20 cellular contexts compared by ENCODE assay signal in genomic region chr3:148758303-148758884, GRCh38.
"Had no signal": no experiment of that assay in that cellular context is flagged by ENCODE, and none has a peak within 500 bp of the region (broad histone marks: within the 10 kb centered on the region; RNA-seq: fewer than 3 reads in every experiment).

No MANE protein-coding gene starts in this region.

- H3K4me3 ChIP-seq: gastroesophageal sphincter, heart right ventricle, skin epidermis had no signal

- H3K4me1 ChIP-seq: gastroesophageal sphincter had no signal

- H3K27ac ChIP-seq: brain microvascular endothelial cell, gastroesophageal sphincter, heart right ventricle had no signal

- H3K36me3 ChIP-seq: brain microvascular endothelial cell, gastroesophageal sphincter, heart right ventricle had no signal

- ATAC-seq: activated CD8-positive, alpha-beta memory T cell treated with anti-CD3 and anti-CD28 coated beads, Interleukin-2, amount 10 ng/mL, durations not matched to agents 7 days and 5 days; gastroesophageal sphincter; heart right ventricle; right cardiac atrium; stimulated activated naive CD8-positive, alpha-beta T cell treated with anti-CD3 and anti-CD28 coated beads, Interleukin-15, Interleukin-2, amounts not matched to agents 100 U/mL and 50 U/mL, for 24 hours; T-cell had no signal

- H3K9me3 ChIP-seq: gastroesophageal sphincter had no signal

- DNase-seq: activated CD4-positive, alpha-beta memory T cell treated with anti-CD3 and anti-CD28 coated beads, Interleukin-2, amount 10 ng/mL, durations not matched to agents 7 days and 5 days; activated CD4-positive, alpha-beta T cell treated with anti-CD3 and anti-CD28 coated beads for 48 hours; activated CD4-positive, CD25-positive, alpha-beta regulatory T cell; activated CD8-positive, alpha-beta memory T cell treated with anti-CD3 and anti-CD28 coated beads, Interleukin-2, amount 10 ng/mL, durations not matched to agents 7 days and 5 days; activated naive CD4-positive, alpha-beta T cell treated with Interleukin-2 at 50 U/mL for 16 hours; activated naive CD8-positive, alpha-beta T cell treated with anti-CD3 and anti-CD28 coated beads, Interleukin-2, amount 10 ng/mL, durations not matched to agents 7 days and 5 days; activated T-cell treated with anti-CD3 and anti-CD28 coated beads, Interleukin-2, amount 50 U/mL, for 1 hour; anterior cingulate cortex; central memory CD4-positive, alpha-beta T cell; heart right ventricle; immature natural killer cell; mesendoderm; naive thymus-derived CD4-positive, alpha-beta T cell; nucleus accumbens; right cardiac atrium; stimulated activated naive CD8-positive, alpha-beta T cell treated with anti-CD3 and anti-CD28 coated beads, Interleukin-15, Interleukin-2, amounts not matched to agents 100 U/mL and 50 U/mL, for 24 hours; T-cell had no signal

- H3K27me3 ChIP-seq: brain microvascular endothelial cell, gastroesophageal sphincter, heart right ventricle had no signal
